ENCODE assay signal across 8 cellular contexts in the genomic region with DNA sequence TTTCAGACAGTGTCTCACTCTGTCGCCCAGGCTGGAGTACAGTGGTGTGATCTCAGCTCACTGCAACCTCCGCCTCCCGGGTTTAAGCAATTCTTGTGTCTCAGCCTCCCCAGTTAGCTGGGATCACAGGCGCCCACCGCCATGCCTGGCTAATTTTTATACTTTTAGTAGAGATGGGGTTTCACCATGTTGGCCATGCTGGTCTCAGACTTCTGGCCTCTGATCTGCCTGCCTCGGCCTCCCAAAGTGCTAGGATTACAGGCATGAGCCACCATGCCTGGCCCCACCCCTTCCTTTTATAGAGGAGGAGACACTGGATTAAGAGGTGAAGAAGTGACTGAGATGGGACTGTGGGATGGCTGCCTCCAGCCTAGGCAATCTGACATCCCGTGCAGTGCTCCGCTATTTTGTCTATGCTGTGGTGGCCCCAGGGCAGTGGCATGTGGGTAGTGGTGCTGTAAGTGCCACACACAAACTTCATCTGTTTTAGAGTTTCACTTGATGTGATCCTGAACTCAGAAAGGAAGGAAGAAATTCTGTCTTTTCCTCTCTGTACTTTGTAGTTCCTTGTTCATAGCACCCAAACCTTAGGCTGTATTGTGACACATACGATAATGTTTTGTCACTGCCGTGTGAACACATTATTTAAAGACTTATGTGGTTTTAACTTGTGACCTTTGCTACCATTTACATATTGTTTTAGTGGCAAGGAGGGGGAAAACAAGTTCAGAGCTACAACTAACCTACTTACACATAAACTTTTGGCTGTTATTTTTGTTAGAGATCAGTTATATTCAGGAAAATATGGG. TPM values are rescaled to one million over a fixed set of nuclear protein-coding genes. Genes with fewer than 3 reads are reported as not detected.
DNase-seq lines count a peak whose midpoint lies in the region; ATAC-seq and TF ChIP-seq lines count a peak whose summit lies in the region.

No MANE protein-coding gene starts in this region.

- H2BK5ac ChIP-seq in mesendoderm (ENCODE audit: low read length) = no peak overlapping the region

- H3K23ac ChIP-seq in mesendoderm (ENCODE audit: low read length) = no peak overlapping the region

- CTCF ChIA-PET in mammary epithelial cell (lab: Charles Lee; ENCODE audit: low non-redundant PET) = interaction anchor here (0.7 kb wide), 1 partner anchor 17 kb away, joined by 3 read pairs; no protein-coding TSS in a partner anchor

- no peak overlapping the region for H4K5ac ChIP-seq in mesendoderm (ENCODE audit: low read length)

- H3K18ac ChIP-seq in mesendoderm (ENCODE audit: low read length) = no peak overlapping the region

- in situ Hi-C loops in mammary epithelial cell (cut with MboI; ENCODE audit: low sequenced_read_pairs in 2 of 2) = no loop called here

- H4K8ac ChIP-seq in mesendoderm (ENCODE audit: low read depth, low read length) = no peak overlapping the region

- H3K9me3 ChIP-seq in left lung (no peaks in the 10 kb centered on the region), mammary epithelial cell (replicated peaks; ENCODE audit: insufficient read depth, low read length) (no peaks in the 10 kb centered on the region)

- TF ChIP-seq CTCF in left lung (IDR thresholded peaks at IDR 0.05) (no peak), mammary epithelial cell (conservative IDR thresholded peaks at IDR 0.05 in 1 of 2, IDR thresholded peaks at IDR 0.05 in 1 of 2; ENCODE audit: extremely low read depth in 1 of 2, insufficient read depth in 1 of 2, low read depth in 1 of 2, low read length in 2 of 2) (no peak)

- H2AFZ ChIP-seq in mammary epithelial cell (ENCODE audit: low read depth, low read length) = no peak overlapping the region

- no peaks in the 10 kb centered on the region for H4K20me1 ChIP-seq in mammary epithelial cell (ENCODE audit: insufficient read depth, low read length)

- H3K36me3 ChIP-seq in left lung = no peaks in the 10 kb centered on the region
- H3K36me3 ChIP-seq in mesendoderm (ENCODE audit: control insufficient read depth, insufficient read depth, low read length) = no peaks in the 10 kb centered on the region
- H3K36me3 ChIP-seq in mammary epithelial cell (ENCODE audit: insufficient read depth, low read length) = no peaks in the 10 kb centered on the region

- dilution Hi-C loops in mammary epithelial cell (cut with HindIII; ENCODE audit: low sequenced_read_pairs) = no loop called here

- H3K79me1 ChIP-seq in mesendoderm (ENCODE audit: low read length) = no peaks in the 10 kb centered on the region

- no peak overlapping the region for H3K56ac ChIP-seq in mesendoderm (ENCODE audit: low read length)

- H3K79me2 ChIP-seq in mesendoderm (ENCODE audit: control insufficient read depth, insufficient read depth, low read length) (no peaks in the 10 kb centered on the region), mammary epithelial cell (ENCODE audit: insufficient read depth, low read length) (peaks cover 42% of the 10 kb centered on the region)

- H3K9ac ChIP-seq in mesendoderm (ENCODE audit: low read length) = no peak overlapping the region
- H3K9ac ChIP-seq in mammary epithelial cell (ENCODE audit: insufficient read depth, low read length) = no peak overlapping the region

- no peak overlapping the region for H3K4me3 ChIP-seq in left lung
- H3K4me3 ChIP-seq in mesendoderm (ENCODE audit: low read length) = no peak overlapping the region
- no peak overlapping the region for H3K4me3 ChIP-seq in mammary epithelial cell (replicated peaks in 1 of 3; ENCODE audit: insufficient read depth in 1 of 3, low read depth in 2 of 3, low read length in 3 of 3)

- H2BK120ac ChIP-seq in mesendoderm (ENCODE audit: low read depth, low read length) = no peak overlapping the region

- peak overlapping the region; percentile 6 to 74 for H3K27ac ChIP-seq in left lung
- no peak overlapping the region for H3K27ac ChIP-seq in mesendoderm (ENCODE audit: low read depth, low read length)
- H3K27ac ChIP-seq in mammary epithelial cell (ENCODE audit: insufficient read depth, low read depth, low read length) = no peak overlapping the region

- H2AK5ac ChIP-seq in mesendoderm (ENCODE audit: low read length) = no peak overlapping the region

- no TSS peak for BruUV-seq in mammary epithelial cell (replicated peaks; lab: Mats Ljungman, UMichigan)

- no peak overlapping the region for H2BK15ac ChIP-seq in mesendoderm (replicated peaks; ENCODE audit: low read depth)

- no peak overlapping the region for H3K4ac ChIP-seq in mesendoderm (ENCODE audit: low read depth, low read length)

- ATAC-seq in GM18498 (IDR thresholded peaks at IDR 0.05; ENCODE audit: unreplicated experiment) (peak; percentile 74), HG02571 (IDR thresholded peaks at IDR 0.05; ENCODE audit: unreplicated experiment) (peak; percentile 65), left lung (peak; percentile 9)

- no CpG with 5 or more reads among the region's 10 CpGs for WGBS in mesendoderm (ENCODE audit: extremely low coverage, insufficient coverage, low lambda C conversion rate)
- WGBS in mammary epithelial cell (ENCODE audit: low coverage, missing lambda C conversion rate) = 89% methylated on average over 10 of the region's 10 CpGs

- intact Hi-C loops in left lung (cut with DNase I) (no loop called here), mammary epithelial cell (cut with micrococcal nuclease) (no loop called here)

- H3K27me3 ChIP-seq in left lung = no peaks in the 10 kb centered on the region
- H3K27me3 ChIP-seq in mesendoderm (ENCODE audit: insufficient read depth, low read length, poor library complexity) = no peaks in the 10 kb centered on the region
- no peaks in the 10 kb centered on the region for H3K27me3 ChIP-seq in mammary epithelial cell (ENCODE audit: insufficient read depth, low read length)

- H3K4me2 ChIP-seq in mesendoderm (ENCODE audit: low read length) (no peak overlapping the region), mammary epithelial cell (ENCODE audit: insufficient read depth, low read depth, low read length) (no peak overlapping the region)

- DNase-seq in NOMO-1 treated with dmso at 0.1 percent for 144 hours (lab: John Stamatoyannopoulos, UW; ENCODE audit: unreplicated experiment) (peak; percentile 48), left lung (no peak), cortex of kidney (lab: John Stamatoyannopoulos, UW) (no peak), mesendoderm (no peak), mammary epithelial cell (no peak), hepatic stellate cell (ENCODE audit: low spot score) (no peak)

- peaks cover 21 to 96% of the 10 kb centered on the region in 2 donors for H3K4me1 ChIP-seq in left lung
- H3K4me1 ChIP-seq in mesendoderm (ENCODE audit: control insufficient read depth, low read depth, low read length) = no peaks in the 10 kb centered on the region
- no peaks in the 10 kb centered on the region for H3K4me1 ChIP-seq in mammary epithelial cell (ENCODE audit: insufficient read depth, low read length)

RNA-seq across cellular contexts. Expression of a gene that starts 48.9 kb away (rescaled TPM):
- total RNA-seq in left lung = 10 to 100 TPM; 56.6 to 71.2 TPM
- 5.1 TPM for polyA plus RNA-seq in mesendoderm (2013, experiment 1 of 2)
- 4.9 TPM for polyA plus RNA-seq in mesendoderm (2013, experiment 2 of 2)
- total RNA-seq in mammary epithelial cell = 10 to 100 TPM; 13.0 to 29.5 TPM
- polyA plus RNA-seq in mammary epithelial cell = 4.9 TPM
- 22.7 TPM for polyA minus RNA-seq in mammary epithelial cell

Comparison
In these comparisons a context has a peak if more than half of its experiments do, and no peak if none do; other contexts are left out.
1. ATAC-seq: peak in every context shown above with its lines; median percentile 74 in GM18498; 65 in HG02571; 9 in left lung.
2. H3K27ac ChIP-seq: peak in left lung (2 of 2); none in mesendoderm (single experiment) and mammary epithelial cell (single experiment).